ENCODE assay signal across 1 cellular context in genomic region chr2:20165677-20166509, GRCh38.
TF ChIP-seq lines count a peak whose summit lies in the region.

No MANE protein-coding gene starts in this region.

TF ChIP-seq in HepG2, 621 proteins besides CTCF, POLR2A, EP300 and RAD21 (continued from another document):
- no peak for TF ChIP-seq GRHL1 (CRISPR knock-in tag; conservative IDR thresholded peaks at IDR 0.05)
- no peak for TF ChIP-seq ATF3 (CRISPR knock-in tag; IDR thresholded peaks at IDR 0.05)
- TF ChIP-seq ATF7 (IDR thresholded peaks at IDR 0.05) = peak; percentile 2; the same call in 1 of the 2 replicates
- TF ChIP-seq ATF7 (CRISPR knock-in tag; IDR thresholded peaks at IDR 0.05) = no peak
- no peak for TF ChIP-seq ZNF10 (CRISPR knock-in tag; IDR thresholded peaks at IDR 0.05; ENCODE audit: borderline replicate concordance, low read depth)
- peak; percentile 16; the same call in 1 of the 2 replicates for TF ChIP-seq ZNF207 (IDR thresholded peaks at IDR 0.05; ENCODE audit: borderline replicate concordance)
- peak in 1 of 2 experiments; percentile 39; a peak in 2 of 4 replicates for TF ChIP-seq MAFK (conservative IDR thresholded peaks at IDR 0.05 in 1 of 2, IDR thresholded peaks at IDR 0.05 in 1 of 2; ENCODE audit: low read length in 2 of 2)
- 0 out of 2 replicates have a peak, but pooled peaks have one; percentile 27 for TF ChIP-seq ARNT (IDR thresholded peaks at IDR 0.05)
- peak; percentile 15; the same call in 1 of the 2 replicates for TF ChIP-seq ATM (IDR thresholded peaks at IDR 0.05; ENCODE audit: borderline replicate concordance)
- TF ChIP-seq ZNF34 (CRISPR knock-in tag; IDR thresholded peaks at IDR 0.05; ENCODE audit: borderline replicate concordance) = no peak
- no peak for TF ChIP-seq ZSCAN29 (CRISPR knock-in tag; conservative IDR thresholded peaks at IDR 0.05)
- TF ChIP-seq ARHGAP35 (CRISPR knock-in tag; IDR thresholded peaks at IDR 0.05; ENCODE audit: borderline replicate concordance) = no peak
- no peak for TF ChIP-seq SP5 (CRISPR knock-in tag; IDR thresholded peaks at IDR 0.05; ENCODE audit: borderline replicate concordance, low read depth)
- no peak for TF ChIP-seq ZNF660 (CRISPR knock-in tag; IDR thresholded peaks at IDR 0.05; ENCODE audit: borderline replicate concordance, low read depth)
- peak; percentile 58; the same call in 1 of the 2 replicates for TF ChIP-seq NFRKB (IDR thresholded peaks at IDR 0.05)
